ENCODE assay signal across 34 cellular contexts in the genomic region with DNA sequence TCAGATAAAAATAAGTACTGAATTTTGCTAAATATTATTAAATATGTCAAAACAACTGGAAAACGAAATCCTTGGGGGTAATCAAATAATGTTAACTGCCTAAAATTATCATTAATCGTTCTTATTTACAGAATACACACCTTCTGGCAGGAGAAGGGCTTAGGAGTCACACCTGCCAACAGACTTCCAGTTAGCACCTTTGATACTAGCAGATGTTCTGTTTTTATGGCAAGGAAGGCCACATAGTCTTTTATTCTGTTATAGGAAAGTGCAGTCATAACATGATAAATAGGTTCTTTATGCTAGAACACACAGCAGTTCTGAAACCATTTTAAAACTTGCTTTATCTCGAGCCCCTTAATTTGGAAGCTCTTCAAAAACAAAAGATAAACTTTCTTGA.
DNase-seq lines count a peak whose midpoint lies in the region; ATAC-seq and TF ChIP-seq lines count a peak whose summit lies in the region.
"Had no signal": no experiment of that assay in that cellular context is flagged by ENCODE, and none has a peak within 500 bp of the region (broad histone marks: within the 10 kb centered on the region; RNA-seq: fewer than 3 reads in every experiment).

No MANE protein-coding gene starts in this region.

- no peaks in the 10 kb centered on the region for H3K36me3 ChIP-seq in PC-9 (ENCODE audit: low read depth)
- H3K36me3 ChIP-seq: breast epithelium had no signal

- no peaks in the 10 kb centered on the region for H3K4me1 ChIP-seq in PC-9 (replicated peaks; ENCODE audit: insufficient read depth)
- H3K4me1 ChIP-seq: breast epithelium, psoas muscle, sigmoid colon, upper lobe of left lung had no signal

- H3K9me2 ChIP-seq in PC-9 (ENCODE audit: insufficient read depth) = no peaks in the 10 kb centered on the region

- no TSS peak for BruUV-seq in PC-9 (replicated peaks; lab: Mats Ljungman, UMichigan)

- POLR2A ChIA-PET in PC-9 (lab: Charles Lee; ENCODE audit: unreplicated experiment) = no interaction called here

- intact Hi-C loops in PC-9 (cut with micrococcal nuclease; ENCODE audit: unreplicated experiment) = no loop called here

- H4K20me1 ChIP-seq in PC-9 (ENCODE audit: insufficient read depth) = no peaks in the 10 kb centered on the region

- CTCF ChIA-PET in PC-9 (lab: Charles Lee) = no interaction called here

- DNase-seq in DMS53 (lab: John Stamatoyannopoulos, UW) = peak; percentile 18
- no peak for DNase-seq in DMS53 treated with DMSO at 0.1 percent for 48 hours (lab: John Stamatoyannopoulos, UW; ENCODE audit: unreplicated experiment)
- peak; percentile 59 to 92 for DNase-seq in NCI-H2081 (lab: John Stamatoyannopoulos, UW)
- peak; percentile 96 for DNase-seq in NCI-H774 (lab: John Stamatoyannopoulos, UW)
- DNase-seq in AG08396 (ENCODE audit: low spot score) = no peak
- no peak for DNase-seq in NCI-H128 (lab: John Stamatoyannopoulos, UW; ENCODE audit: unreplicated experiment)
- no peak for DNase-seq in PC-9
- DNase-seq: activated CD4-positive, alpha-beta T cell treated with anti-CD3 and anti-CD28 coated beads, Interleukin-2, amount 50 U/mL, for 48 hours; activated CD8-positive, alpha-beta memory T cell treated with anti-CD3 and anti-CD28 coated beads, Interleukin-2, amount 50 U/mL, for 48 hours; activated naive CD4-positive, alpha-beta T cell treated with anti-CD3 and anti-CD28 coated beads, Interleukin-2, amount 50 U/mL, for 16 hours; amygdala; CD4-positive, alpha-beta T cell; DMS 273 treated with DMSO at 0.1 percent for 48 hours; glutamatergic neuron; HCEC 1CT; islet precursor cell; left ventricle myocardium superior; naive B cell; NCI-H187; NCI-H526 treated with DMSO at 0.1 percent for 48 hours; psoas muscle; sigmoid colon; stimulated activated CD4-positive, alpha-beta T cell treated with anti-CD3 and anti-CD28 coated beads, Interleukin-4, amount 100 ng/mL, for 4 hours; substantia nigra; upper lobe of left lung had no signal

- no peak overlapping the region for H2AFZ ChIP-seq in PC-9

- H3K27me3 ChIP-seq in PC-9 (ENCODE audit: insufficient read depth, low read depth) = no peaks in the 10 kb centered on the region
- H3K27me3 ChIP-seq: breast epithelium, neutrophil, sigmoid colon, upper lobe of left lung had no signal

- H3K79me2 ChIP-seq in PC-9 (ENCODE audit: low read depth) = no peaks in the 10 kb centered on the region

- H3F3A ChIP-seq in PC-9 (ENCODE audit: insufficient read depth, low read depth) = no peaks in the 10 kb centered on the region

- no peak overlapping the region for H3K27ac ChIP-seq in PC-9
- H3K27ac ChIP-seq: 22Rv1, breast epithelium, neutrophil, psoas muscle, RWPE1, sigmoid colon, SK-N-MC, upper lobe of left lung had no signal

- ATAC-seq in GM19455 (IDR thresholded peaks at IDR 0.05; ENCODE audit: unreplicated experiment) = no peak
- ATAC-seq: activated T-helper 17 cell treated with anti-CD3 and anti-CD28 coated beads, Interleukin-2, amount 50 U/mL, for 72 hours; K562; left ventricle myocardium superior; psoas muscle; stimulated activated memory B cell treated with anti-CD40 and anti-IgM and Interleukin-4, amounts not matched to agents 10 μg/mL and 1 μg/mL and 100 μg/mL, for 72 hours had no signal

- TF ChIP-seq CTCF in PC-9 (conservative IDR thresholded peaks at IDR 0.05) = no peak

- H3K4me3 ChIP-seq in PC-9 = no peak overlapping the region
- H3K4me3 ChIP-seq: breast epithelium, K562, psoas muscle, sigmoid colon, SK-N-MC, upper lobe of left lung had no signal

- H3K4me2 ChIP-seq in PC-9 = no peak overlapping the region

- no peaks in the 10 kb centered on the region for H3K9me3 ChIP-seq in PC-9 (ENCODE audit: insufficient read depth, low read depth)
- H3K9me3 ChIP-seq: breast epithelium, neutrophil, psoas muscle, sigmoid colon, upper lobe of left lung had no signal

Comparison
In these comparisons a context has a peak if more than half of its experiments do, and no peak if none do; other contexts are left out.
1. DNase-seq: peak in DMS53 (single experiment), NCI-H2081 (2 of 2) and NCI-H774 (single experiment); none in DMS53 treated with DMSO at 0.1 percent for 48 hours (single experiment), AG08396 (single experiment), NCI-H128 (single experiment) and PC-9 (0 of 2).